In genomic region chr3:153063337-153063736, GRCh38 we compare ENCODE assay signal across 3 cellular contexts.
TF ChIP-seq lines count a peak whose summit lies in the region.

No MANE protein-coding gene starts in this region.

TF ChIP-seq in HepG2, 621 proteins besides CTCF, POLR2A, EP300 and RAD21 (continued from another document):
- TF ChIP-seq THAP7 (CRISPR knock-in tag; IDR thresholded peaks at IDR 0.05), result no peak
- TF ChIP-seq ZSCAN25 (CRISPR knock-in tag; IDR thresholded peaks at IDR 0.05), result no peak
- no peak for TF ChIP-seq PHF20 (CRISPR knock-in tag; IDR thresholded peaks at IDR 0.05)
- no peak for TF ChIP-seq ZNF280B (CRISPR knock-in tag; IDR thresholded peaks at IDR 0.05; ENCODE audit: borderline replicate concordance)
- no peak for TF ChIP-seq ARID2 (CRISPR knock-in tag; IDR thresholded peaks at IDR 0.05; ENCODE audit: borderline replicate concordance)
- TF ChIP-seq ZC3H13 (CRISPR knock-in tag; IDR thresholded peaks at IDR 0.05), result no peak
- no peak for TF ChIP-seq CAMTA2 (CRISPR knock-in tag; IDR thresholded peaks at IDR 0.05; ENCODE audit: borderline replicate concordance)

TF ChIP-seq in WTC11, 78 proteins besides CTCF, POLR2A, EP300 and RAD21:
- TF ChIP-seq, protein P1, sequence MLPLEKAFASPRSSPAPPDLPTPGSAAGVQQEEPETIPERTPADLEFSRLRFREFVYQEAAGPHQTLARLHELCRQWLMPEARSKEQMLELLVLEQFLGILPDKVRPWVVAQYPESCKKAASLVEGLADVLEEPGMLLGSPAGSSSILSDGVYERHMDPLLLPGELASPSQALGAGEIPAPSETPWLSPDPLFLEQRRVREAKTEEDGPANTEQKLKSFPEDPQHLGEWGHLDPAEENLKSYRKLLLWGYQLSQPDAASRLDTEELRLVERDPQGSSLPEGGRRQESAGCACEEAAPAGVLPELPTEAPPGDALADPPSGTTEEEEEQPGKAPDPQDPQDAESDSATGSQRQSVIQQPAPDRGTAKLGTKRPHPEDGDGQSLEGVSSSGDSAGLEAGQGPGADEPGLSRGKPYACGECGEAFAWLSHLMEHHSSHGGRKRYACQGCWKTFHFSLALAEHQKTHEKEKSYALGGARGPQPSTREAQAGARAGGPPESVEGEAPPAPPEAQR (CRISPR knock-in tag; IDR thresholded peaks at IDR 0.05), result no peak
- TF ChIP-seq EMX1 (CRISPR knock-in tag; IDR thresholded peaks at IDR 0.05), result no peak
- no peak for TF ChIP-seq ZNF671 (CRISPR knock-in tag; IDR thresholded peaks at IDR 0.05)
- no peak for TF ChIP-seq ZNF423 (CRISPR knock-in tag; IDR thresholded peaks at IDR 0.05)
- no peak for TF ChIP-seq E2F4 (CRISPR knock-in tag; IDR thresholded peaks at IDR 0.05; ENCODE audit: borderline replicate concordance, low read depth)
- no peak for TF ChIP-seq PRRX2 (CRISPR knock-in tag; IDR thresholded peaks at IDR 0.05)
- TF ChIP-seq TEAD4 (CRISPR knock-in tag; IDR thresholded peaks at IDR 0.05), result no peak
- TF ChIP-seq OVOL2 (CRISPR knock-in tag; IDR thresholded peaks at IDR 0.05; ENCODE audit: borderline replicate concordance), result no peak
- no peak for TF ChIP-seq ZNF138 (CRISPR knock-in tag; conservative IDR thresholded peaks at IDR 0.05)
- TF ChIP-seq, protein P2, sequence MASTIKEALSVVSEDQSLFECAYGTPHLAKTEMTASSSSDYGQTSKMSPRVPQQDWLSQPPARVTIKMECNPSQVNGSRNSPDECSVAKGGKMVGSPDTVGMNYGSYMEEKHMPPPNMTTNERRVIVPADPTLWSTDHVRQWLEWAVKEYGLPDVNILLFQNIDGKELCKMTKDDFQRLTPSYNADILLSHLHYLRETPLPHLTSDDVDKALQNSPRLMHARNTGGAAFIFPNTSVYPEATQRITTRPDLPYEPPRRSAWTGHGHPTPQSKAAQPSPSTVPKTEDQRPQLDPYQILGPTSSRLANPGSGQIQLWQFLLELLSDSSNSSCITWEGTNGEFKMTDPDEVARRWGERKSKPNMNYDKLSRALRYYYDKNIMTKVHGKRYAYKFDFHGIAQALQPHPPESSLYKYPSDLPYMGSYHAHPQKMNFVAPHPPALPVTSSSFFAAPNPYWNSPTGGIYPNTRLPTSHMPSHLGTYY (CRISPR knock-in tag; IDR thresholded peaks at IDR 0.05), result no peak
- no peak for TF ChIP-seq NFATC4 (CRISPR knock-in tag; IDR thresholded peaks at IDR 0.05)

TF ChIP-seq in K562, 482 proteins besides CTCF, POLR2A, EP300 and RAD21 (continued from another document and continues in another):
- TF ChIP-seq, protein P3, sequence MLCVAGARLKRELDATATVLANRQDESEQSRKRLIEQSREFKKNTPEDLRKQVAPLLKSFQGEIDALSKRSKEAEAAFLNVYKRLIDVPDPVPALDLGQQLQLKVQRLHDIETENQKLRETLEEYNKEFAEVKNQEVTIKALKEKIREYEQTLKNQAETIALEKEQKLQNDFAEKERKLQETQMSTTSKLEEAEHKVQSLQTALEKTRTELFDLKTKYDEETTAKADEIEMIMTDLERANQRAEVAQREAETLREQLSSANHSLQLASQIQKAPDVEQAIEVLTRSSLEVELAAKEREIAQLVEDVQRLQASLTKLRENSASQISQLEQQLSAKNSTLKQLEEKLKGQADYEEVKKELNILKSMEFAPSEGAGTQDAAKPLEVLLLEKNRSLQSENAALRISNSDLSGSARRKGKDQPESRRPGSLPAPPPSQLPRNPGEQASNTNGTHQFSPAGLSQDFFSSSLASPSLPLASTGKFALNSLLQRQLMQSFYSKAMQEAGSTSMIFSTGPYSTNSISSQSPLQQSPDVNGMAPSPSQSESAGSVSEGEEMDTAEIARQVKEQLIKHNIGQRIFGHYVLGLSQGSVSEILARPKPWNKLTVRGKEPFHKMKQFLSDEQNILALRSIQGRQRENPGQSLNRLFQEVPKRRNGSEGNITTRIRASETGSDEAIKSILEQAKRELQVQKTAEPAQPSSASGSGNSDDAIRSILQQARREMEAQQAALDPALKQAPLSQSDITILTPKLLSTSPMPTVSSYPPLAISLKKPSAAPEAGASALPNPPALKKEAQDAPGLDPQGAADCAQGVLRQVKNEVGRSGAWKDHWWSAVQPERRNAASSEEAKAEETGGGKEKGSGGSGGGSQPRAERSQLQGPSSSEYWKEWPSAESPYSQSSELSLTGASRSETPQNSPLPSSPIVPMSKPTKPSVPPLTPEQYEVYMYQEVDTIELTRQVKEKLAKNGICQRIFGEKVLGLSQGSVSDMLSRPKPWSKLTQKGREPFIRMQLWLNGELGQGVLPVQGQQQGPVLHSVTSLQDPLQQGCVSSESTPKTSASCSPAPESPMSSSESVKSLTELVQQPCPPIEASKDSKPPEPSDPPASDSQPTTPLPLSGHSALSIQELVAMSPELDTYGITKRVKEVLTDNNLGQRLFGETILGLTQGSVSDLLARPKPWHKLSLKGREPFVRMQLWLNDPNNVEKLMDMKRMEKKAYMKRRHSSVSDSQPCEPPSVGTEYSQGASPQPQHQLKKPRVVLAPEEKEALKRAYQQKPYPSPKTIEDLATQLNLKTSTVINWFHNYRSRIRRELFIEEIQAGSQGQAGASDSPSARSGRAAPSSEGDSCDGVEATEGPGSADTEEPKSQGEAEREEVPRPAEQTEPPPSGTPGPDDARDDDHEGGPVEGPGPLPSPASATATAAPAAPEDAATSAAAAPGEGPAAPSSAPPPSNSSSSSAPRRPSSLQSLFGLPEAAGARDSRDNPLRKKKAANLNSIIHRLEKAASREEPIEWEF (CRISPR knock-in tag; IDR thresholded peaks at IDR 0.05), result no peak
- TF ChIP-seq THAP7 (CRISPR knock-in tag; IDR thresholded peaks at IDR 0.05) (no peak), ZNF449 (CRISPR knock-in tag; IDR thresholded peaks at IDR 0.05) (no peak), TCFL5 (CRISPR knock-in tag; conservative IDR thresholded peaks at IDR 0.05) (no peak), BCOR (IDR thresholded peaks at IDR 0.05) (peak; percentile 95), SMARCA5 (IDR thresholded peaks at IDR 0.05) (0 out of 2 replicates have a peak, but pooled peaks have one; percentile 42), ZNF165 (CRISPR knock-in tag; IDR thresholded peaks at IDR 0.05; ENCODE audit: borderline replicate concordance) (no peak), ADNP (tag; IDR thresholded peaks at IDR 0.05) (0 out of 2 replicates have a peak, but pooled peaks have one; percentile 17), PRMT5 (CRISPR knock-in tag; IDR thresholded peaks at IDR 0.05) (no peak), GABPB1 (CRISPR knock-in tag; IDR thresholded peaks at IDR 0.05) (no peak), RHOXF2B (CRISPR knock-in tag; conservative IDR thresholded peaks at IDR 0.05) (no peak), TGIF2 (CRISPR knock-in tag; IDR thresholded peaks at IDR 0.05) (no peak), FIP1L1 (IDR thresholded peaks at IDR 0.05; ENCODE audit: low read depth, low read length, poor library complexity, severe bottlenecking) (no peak), E2F3 (CRISPR knock-in tag; IDR thresholded peaks at IDR 0.05) (no peak), CBX3 (IDR thresholded peaks at IDR 0.05; ENCODE audit: borderline replicate concordance in 1 of 2, low read length in 2 of 2) (0 out of 3 replicates have a peak, but pooled peaks of 1 of the 2 experiments have one; percentile 47), ZKSCAN3 (CRISPR knock-in tag; IDR thresholded peaks at IDR 0.05) (no peak), NFIC (IDR thresholded peaks at IDR 0.05) (no peak), SIN3B (IDR thresholded peaks at IDR 0.05; ENCODE audit: low read depth) (no peak), XRCC5 (IDR thresholded peaks at IDR 0.05; ENCODE audit: low read depth, low read length) (no peak), OTX1 (CRISPR knock-in tag; IDR thresholded peaks at IDR 0.05) (no peak), ZNF699 (CRISPR knock-in tag; IDR thresholded peaks at IDR 0.05; ENCODE audit: insufficient replicate concordance) (no peak), KLF6 (CRISPR knock-in tag; IDR thresholded peaks at IDR 0.05; ENCODE audit: borderline replicate concordance) (no peak), MLLT1 (IDR thresholded peaks at IDR 0.05) (no peak), RBBP5 (IDR thresholded peaks at IDR 0.05; ENCODE audit: borderline replicate concordance, insufficient read depth, low read length, poor library complexity, severe bottlenecking) (no peak), TCF7L2 (IDR thresholded peaks at IDR 0.05; ENCODE audit: low read depth, low read length) (no peak), KDM1A (IDR thresholded peaks at IDR 0.05) (peak; percentile 77 to 86; a peak in 3 of 4 replicates), ZNF121 (CRISPR knock-in tag; conservative IDR thresholded peaks at IDR 0.05) (no peak), RBM25 (IDR thresholded peaks at IDR 0.05; ENCODE audit: low read depth, low read length, severe bottlenecking) (peak; percentile 99), GABPA (tag; conservative IDR thresholded peaks at IDR 0.05; ENCODE audit: low read depth) (no peak), HDAC2 (IDR thresholded peaks at IDR 0.05) (peak; percentile 81; the same call in 1 of the 2 replicates), ZKSCAN1 (IDR thresholded peaks at IDR 0.05; ENCODE audit: low read depth, low read length) (no peak), RFX5 (IDR thresholded peaks at IDR 0.05; ENCODE audit: low read depth, low read length) (no peak), MTA3 (IDR thresholded peaks at IDR 0.05; ENCODE audit: borderline replicate concordance) (no peak)
- TF ChIP-seq, protein P4, sequence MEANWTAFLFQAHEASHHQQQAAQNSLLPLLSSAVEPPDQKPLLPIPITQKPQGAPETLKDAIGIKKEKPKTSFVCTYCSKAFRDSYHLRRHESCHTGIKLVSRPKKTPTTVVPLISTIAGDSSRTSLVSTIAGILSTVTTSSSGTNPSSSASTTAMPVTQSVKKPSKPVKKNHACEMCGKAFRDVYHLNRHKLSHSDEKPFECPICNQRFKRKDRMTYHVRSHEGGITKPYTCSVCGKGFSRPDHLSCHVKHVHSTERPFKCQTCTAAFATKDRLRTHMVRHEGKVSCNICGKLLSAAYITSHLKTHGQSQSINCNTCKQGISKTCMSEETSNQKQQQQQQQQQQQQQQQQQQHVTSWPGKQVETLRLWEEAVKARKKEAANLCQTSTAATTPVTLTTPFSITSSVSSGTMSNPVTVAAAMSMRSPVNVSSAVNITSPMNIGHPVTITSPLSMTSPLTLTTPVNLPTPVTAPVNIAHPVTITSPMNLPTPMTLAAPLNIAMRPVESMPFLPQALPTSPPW (CRISPR knock-in tag; IDR thresholded peaks at IDR 0.05), result no peak
- TF ChIP-seq, protein P5, sequence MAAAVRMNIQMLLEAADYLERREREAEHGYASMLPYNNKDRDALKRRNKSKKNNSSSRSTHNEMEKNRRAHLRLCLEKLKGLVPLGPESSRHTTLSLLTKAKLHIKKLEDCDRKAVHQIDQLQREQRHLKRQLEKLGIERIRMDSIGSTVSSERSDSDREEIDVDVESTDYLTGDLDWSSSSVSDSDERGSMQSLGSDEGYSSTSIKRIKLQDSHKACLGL (CRISPR knock-in tag; IDR thresholded peaks at IDR 0.05; ENCODE audit: borderline replicate concordance, poor library complexity, severe bottlenecking), result no peak
- TF ChIP-seq, protein P6, sequence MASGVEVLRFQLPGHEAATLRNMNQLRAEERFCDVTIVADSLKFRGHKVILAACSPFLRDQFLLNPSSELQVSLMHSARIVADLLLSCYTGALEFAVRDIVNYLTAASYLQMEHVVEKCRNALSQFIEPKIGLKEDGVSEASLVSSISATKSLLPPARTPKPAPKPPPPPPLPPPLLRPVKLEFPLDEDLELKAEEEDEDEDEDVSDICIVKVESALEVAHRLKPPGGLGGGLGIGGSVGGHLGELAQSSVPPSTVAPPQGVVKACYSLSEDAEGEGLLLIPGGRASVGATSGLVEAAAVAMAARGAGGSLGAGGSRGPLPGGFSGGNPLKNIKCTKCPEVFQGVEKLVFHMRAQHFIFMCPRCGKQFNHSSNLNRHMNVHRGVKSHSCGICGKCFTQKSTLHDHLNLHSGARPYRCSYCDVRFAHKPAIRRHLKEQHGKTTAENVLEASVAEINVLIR (CRISPR knock-in tag; IDR thresholded peaks at IDR 0.05), result no peak
- TF ChIP-seq, protein P7, sequence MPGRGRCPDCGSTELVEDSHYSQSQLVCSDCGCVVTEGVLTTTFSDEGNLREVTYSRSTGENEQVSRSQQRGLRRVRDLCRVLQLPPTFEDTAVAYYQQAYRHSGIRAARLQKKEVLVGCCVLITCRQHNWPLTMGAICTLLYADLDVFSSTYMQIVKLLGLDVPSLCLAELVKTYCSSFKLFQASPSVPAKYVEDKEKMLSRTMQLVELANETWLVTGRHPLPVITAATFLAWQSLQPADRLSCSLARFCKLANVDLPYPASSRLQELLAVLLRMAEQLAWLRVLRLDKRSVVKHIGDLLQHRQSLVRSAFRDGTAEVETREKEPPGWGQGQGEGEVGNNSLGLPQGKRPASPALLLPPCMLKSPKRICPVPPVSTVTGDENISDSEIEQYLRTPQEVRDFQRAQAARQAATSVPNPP (IDR thresholded peaks at IDR 0.05; ENCODE audit: borderline replicate concordance, insufficient read depth, insufficient read length), result no peak
- TF ChIP-seq, protein P8, sequence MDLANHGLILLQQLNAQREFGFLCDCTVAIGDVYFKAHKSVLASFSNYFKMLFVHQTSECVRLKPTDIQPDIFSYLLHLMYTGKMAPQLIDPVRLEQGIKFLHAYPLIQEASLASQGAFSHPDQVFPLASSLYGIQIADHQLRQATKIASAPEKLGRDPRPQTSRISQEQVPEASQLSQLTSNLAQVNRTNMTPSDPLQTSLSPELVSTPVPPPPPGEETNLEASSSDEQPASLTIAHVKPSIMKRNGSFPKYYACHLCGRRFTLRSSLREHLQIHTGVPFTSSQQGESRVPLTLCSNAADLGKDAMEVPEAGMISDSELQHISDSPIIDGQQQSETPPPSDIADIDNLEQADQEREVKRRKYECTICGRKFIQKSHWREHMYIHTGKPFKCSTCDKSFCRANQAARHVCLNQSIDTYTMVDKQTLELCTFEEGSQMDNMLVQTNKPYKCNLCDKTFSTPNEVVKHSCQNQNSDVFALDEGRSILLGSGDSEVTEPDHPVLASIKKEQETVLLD (IDR thresholded peaks at IDR 0.05), result no peak
